21 cellular contexts compared by ENCODE assay signal in genomic region chrX:17814557-17814956, GRCh38. TPM values are rescaled to one million over a fixed set of nuclear protein-coding genes. Genes with fewer than 3 reads are reported as not detected.
DNase-seq lines count a peak whose midpoint lies in the region; ATAC-seq, FAIRE-seq and TF ChIP-seq lines count a peak whose summit lies in the region.
"Had no signal": no experiment of that assay in that cellular context is flagged by ENCODE, and none has a peak within 500 bp of the region (broad histone marks: within the 10 kb centered on the region; RNA-seq: fewer than 3 reads in every experiment).

No MANE protein-coding gene starts in this region.

- no peak for TF ChIP-seq EP300 in A549 (IDR thresholded peaks at IDR 0.05)

- TF ChIP-seq CTCF in A549 (IDR thresholded peaks at IDR 0.05) = no peak
- TF ChIP-seq CTCF in HFFc6 (IDR thresholded peaks at IDR 0.05) = no peak
- no peak for TF ChIP-seq CTCF in mammary epithelial cell (conservative IDR thresholded peaks at IDR 0.05 in 1 of 2, IDR thresholded peaks at IDR 0.05 in 1 of 2; ENCODE audit: extremely low read depth in 1 of 2, insufficient read depth in 1 of 2, low read depth in 1 of 2, low read length in 2 of 2)
- no peak for TF ChIP-seq CTCF in GM20000 (IDR thresholded peaks at IDR 0.05; ENCODE audit: extremely low read depth, missing control alignments)

- POLR2A ChIA-PET in A549 (lab: Yijun Ruan, JAX) = no interaction called here

- H3K4me3 Mint-ChIP-seq in HFFc6 = no peak overlapping the region; the same call in 1 of the 2 replicates
- H3K4me3 Mint-ChIP-seq: activated naive CD8-positive, alpha-beta T cell treated with anti-CD3 and anti-CD28 coated beads, Interleukin-2, amount 50 U/mL, for 24 hours; CD4-positive, alpha-beta memory T cell; neural progenitor cell had no signal

- H3K4me2 ChIP-seq in A549 = peak overlapping the region; percentile 42; the same call in 2 of the 3 replicates
- no peak overlapping the region for H3K4me2 ChIP-seq in mammary epithelial cell (ENCODE audit: insufficient read depth, low read depth, low read length)
- H3K4me2 ChIP-seq: neural progenitor cell had no signal

- H3K9me3 ChIP-seq in A549 (no peaks in the 10 kb centered on the region), mammary epithelial cell (replicated peaks; ENCODE audit: insufficient read depth, low read length) (no peaks in the 10 kb centered on the region)
- H3K9me3 ChIP-seq: esophagus squamous epithelium, psoas muscle had no signal

- H3K9ac ChIP-seq in mammary epithelial cell (ENCODE audit: insufficient read depth, low read length) = no peak overlapping the region
- H3K9ac ChIP-seq: neural progenitor cell had no signal

- no peaks in the 10 kb centered on the region for H4K20me1 ChIP-seq in mammary epithelial cell (ENCODE audit: insufficient read depth, low read length)

- H3K27ac ChIP-seq in A549 (no peak overlapping the region), mammary epithelial cell (ENCODE audit: insufficient read depth, low read depth, low read length) (no peak overlapping the region)
- H3K27ac ChIP-seq: neural progenitor cell, psoas muscle had no signal

- TF ChIP-seq POLR2A in A549 (IDR thresholded peaks at IDR 0.05; ENCODE audit: low read length) = no peak

- no peak overlapping the region for H3K27ac Mint-ChIP-seq in HFFc6
- H3K27ac Mint-ChIP-seq: activated naive CD8-positive, alpha-beta T cell treated with anti-CD3 and anti-CD28 coated beads, Interleukin-2, amount 50 U/mL, for 24 hours; CD4-positive, alpha-beta memory T cell; neural progenitor cell had no signal

- 0% methylated on average over 3 of the region's 3 CpGs for WGBS in A549 (ENCODE audit: missing lambda C conversion rate)
- WGBS in mammary epithelial cell (ENCODE audit: low coverage, missing lambda C conversion rate) = 14% methylated on average over 3 of the region's 3 CpGs

- peaks cover 2% of the 10 kb centered on the region for H3K27me3 Mint-ChIP-seq in HFFc6 (ENCODE audit: insufficient read depth)
- H3K27me3 Mint-ChIP-seq: activated naive CD8-positive, alpha-beta T cell treated with anti-CD3 and anti-CD28 coated beads, Interleukin-2, amount 50 U/mL, for 24 hours; CD4-positive, alpha-beta memory T cell had no signal

- dilution Hi-C loops in mammary epithelial cell (cut with HindIII; ENCODE audit: low sequenced_read_pairs) = no loop called here

- in situ Hi-C loops in mammary epithelial cell (cut with MboI; ENCODE audit: low sequenced_read_pairs in 2 of 2) = no loop called here

- no peak for FAIRE-seq in A549 (lab: Jason Lieb, UNC)

- H3K4me1 ChIP-seq in A549 = peaks cover 9% of the 10 kb centered on the region; the same call in 1 of the 3 replicates
- no peaks in the 10 kb centered on the region for H3K4me1 ChIP-seq in mammary epithelial cell (ENCODE audit: insufficient read depth, low read length)
- H3K4me1 ChIP-seq: neural progenitor cell, psoas muscle had no signal

- CTCF ChIA-PET in A549 (lab: Yijun Ruan, JAX) (no interaction called here), mammary epithelial cell (lab: Charles Lee; ENCODE audit: low non-redundant PET) (no interaction called here)

- no peak for ATAC-seq in A549
- ATAC-seq: activated naive CD8-positive, alpha-beta T cell treated with anti-CD3 and anti-CD28 coated beads, Interleukin-2, amount 50 U/mL, for 24 hours; psoas muscle had no signal

- peaks cover 12% of the 10 kb centered on the region for H3K4me1 Mint-ChIP-seq in HFFc6 (ENCODE audit: low read depth)
- H3K4me1 Mint-ChIP-seq: activated naive CD8-positive, alpha-beta T cell treated with anti-CD3 and anti-CD28 coated beads, Interleukin-2, amount 50 U/mL, for 24 hours; CD4-positive, alpha-beta memory T cell had no signal

- H2AFZ ChIP-seq in mammary epithelial cell (ENCODE audit: low read depth, low read length) = no peak overlapping the region
- H2AFZ ChIP-seq: neural progenitor cell had no signal

- H3K27me3 ChIP-seq in mammary epithelial cell (ENCODE audit: insufficient read depth, low read length) = peaks cover 2% of the 10 kb centered on the region
- H3K27me3 ChIP-seq: esophagus squamous epithelium, neural progenitor cell had no signal

- no peak overlapping the region for H3K4me3 ChIP-seq in A549
- H3K4me3 ChIP-seq in mammary epithelial cell (replicated peaks in 1 of 3; ENCODE audit: insufficient read depth in 1 of 3, low read depth in 2 of 3, low read length in 3 of 3) = no peak overlapping the region
- H3K4me3 ChIP-seq: esophagus squamous epithelium, neural progenitor cell, psoas muscle had no signal

- H3K36me3 ChIP-seq in mammary epithelial cell (ENCODE audit: insufficient read depth, low read length) = no peaks in the 10 kb centered on the region
- H3K36me3 ChIP-seq: esophagus squamous epithelium, neural progenitor cell had no signal

- H3K36me3 Mint-ChIP-seq in HFFc6 (ENCODE audit: low read depth) = no peaks in the 10 kb centered on the region
- H3K36me3 Mint-ChIP-seq: CD4-positive, alpha-beta memory T cell; neural progenitor cell had no signal

- H3K9me3 Mint-ChIP-seq in HFFc6 = no peaks in the 10 kb centered on the region
- H3K9me3 Mint-ChIP-seq: activated naive CD8-positive, alpha-beta T cell treated with anti-CD3 and anti-CD28 coated beads, Interleukin-2, amount 50 U/mL, for 24 hours; CD4-positive, alpha-beta memory T cell had no signal

- no TSS peak for BruUV-seq in mammary epithelial cell (replicated peaks; lab: Mats Ljungman, UMichigan)

- no peaks in the 10 kb centered on the region for H3K79me2 ChIP-seq in mammary epithelial cell (ENCODE audit: insufficient read depth, low read length)

- intact Hi-C loops in mammary epithelial cell (cut with micrococcal nuclease) = no loop called here

- no peak for DNase-seq in A549 (ENCODE audit: low read depth in 1 of 2, low spot score in 1 of 2)
- peak; percentile 18 for DNase-seq in HFFc6
- peak; percentile 1 for DNase-seq in mammary epithelial cell
- DNase-seq in kidney tubule cell (ENCODE audit: low spot score) = peak; percentile 59
- no peak for DNase-seq in NCI-H2029 treated with DMSO at 0.1 percent for 48 hours (lab: John Stamatoyannopoulos, UW)
- DNase-seq in NCI-H1092 treated with DMSO at 0.1 percent for 48 hours (lab: John Stamatoyannopoulos, UW) = no peak
- DNase-seq in GM20000 (ENCODE audit: low spot score) = no peak
- DNase-seq in DMS53 treated with DMSO at 0.1 percent for 48 hours (lab: John Stamatoyannopoulos, UW; ENCODE audit: unreplicated experiment) = no peak
- DNase-seq: activated naive CD8-positive, alpha-beta T cell treated with anti-CD3 and anti-CD28 coated beads, Interleukin-2, amount 50 U/mL, for 24 hours; CD4-positive, alpha-beta memory T cell; central memory CD4-positive, alpha-beta T cell; DND-41; esophagus squamous epithelium; H7; mesenchymal stem cell; NCI-H1105 treated with DMSO at 0.1 percent for 48 hours; NCI-H748 treated with DMSO at 0.1 percent for 48 hours; OCI-M1; psoas muscle had no signal

- TF ChIP-seq RAD21 in A549 (conservative IDR thresholded peaks at IDR 0.05 in 1 of 2, IDR thresholded peaks at IDR 0.05 in 1 of 2) = no peak

TF ChIP-seq in A549, 52 proteins besides CTCF, POLR2A, EP300 and RAD21 (continues in another document):
- TF ChIP-seq TP53 (CRISPR knock-in tag; IDR thresholded peaks at IDR 0.05) = no peak
- no peak for TF ChIP-seq ZFP36 (IDR thresholded peaks at IDR 0.05; ENCODE audit: borderline replicate concordance, partially characterized antibody)
- TF ChIP-seq TFCP2L1 (CRISPR knock-in tag; IDR thresholded peaks at IDR 0.05) = no peak
- TF ChIP-seq SREBF2 (IDR thresholded peaks at IDR 0.05) = no peak
- no peak for TF ChIP-seq RNF2 (IDR thresholded peaks at IDR 0.05; ENCODE audit: borderline replicate concordance, low read depth)
- no peak for TF ChIP-seq CEBPB (IDR thresholded peaks at IDR 0.05)
- TF ChIP-seq POLR2AphosphoS2 (conservative IDR thresholded peaks at IDR 0.05; ENCODE audit: low read length) = no peak
- TF ChIP-seq REST (IDR thresholded peaks at IDR 0.05) = no peak
- TF ChIP-seq HEYL (CRISPR knock-in tag; IDR thresholded peaks at IDR 0.05) = no peak
- TF ChIP-seq MAZ (IDR thresholded peaks at IDR 0.05; ENCODE audit: borderline replicate concordance, low read depth, low read length) = no peak
- TF ChIP-seq HOXA7 (CRISPR knock-in tag; IDR thresholded peaks at IDR 0.05) = no peak
- no peak for TF ChIP-seq HES2 (IDR thresholded peaks at IDR 0.05)

RNA-seq across cellular contexts. Expression of gene RAI2, which starts 46.5 kb away (rescaled TPM):
- polyA plus RNA-seq in A549 (2011; rRNA removed) (not detected in 2 replicates), A549 (2017; fragmentation: RNase III; extraction: RNeasy Plus Mini Kit Qiagen cat#74134 plus additional on column Dnase treatment) (not detected in 3 replicates), mammary epithelial cell (not detected)
- polyA plus RNA-seq in A549 (2012; cell fraction: cytosol; rRNA removed) = 0.01 and 0.03 TPM in 2 replicates
- polyA plus RNA-seq in A549 (2012; cell fraction: nucleus; rRNA removed) = not detected in 2 replicates
- not detected in 2 replicates for polyA minus RNA-seq in A549 (2011; rRNA and poly(A)+ RNA removed)
- total RNA-seq in HFFc6 (2021; fragmentation: NEBNext Ultra II Directional; extraction: Animal tissue kit (Norgen Biotek cat#: 25700)) = not detected
- under 1 TPM in 1 of 2 donors, not detected in 1; under 0.01 TPM for total RNA-seq in mammary epithelial cell
- not detected for polyA minus RNA-seq in mammary epithelial cell
- total RNA-seq: SK-MEL-5 had no signal

Comparison
In these comparisons a context has a peak if more than half of its experiments do, and no peak if none do; other contexts are left out.
1. DNase-seq: peak in HFFc6 (single experiment), mammary epithelial cell (single experiment) and kidney tubule cell (single experiment); none in A549 (0 of 2), NCI-H2029 treated with DMSO at 0.1 percent for 48 hours (single experiment), NCI-H1092 treated with DMSO at 0.1 percent for 48 hours (single experiment), GM20000 (single experiment) and DMS53 treated with DMSO at 0.1 percent for 48 hours (single experiment).